1 cellular context compared by ENCODE assay signal in genomic region chr13:39036212-39036611, GRCh38.
TF ChIP-seq lines count a peak whose summit lies in the region.

No MANE protein-coding gene starts in this region.

TF ChIP-seq in endothelial cell of umbilical vein, 7 proteins besides CTCF, POLR2A, EP300 and RAD21 (continued from another document):
- TF ChIP-seq MAX (IDR thresholded peaks at IDR 0.05; ENCODE audit: insufficient read depth, insufficient read length) (no peak), FOS (IDR thresholded peaks at IDR 0.05; ENCODE audit: borderline replicate concordance, insufficient read depth, low read length) (no peak), EZH2 (IDR thresholded peaks at IDR 0.05; ENCODE audit: borderline replicate concordance, low read depth, low read length, severe bottlenecking) (no peak), GATA2 (IDR thresholded peaks at IDR 0.05; ENCODE audit: insufficient read depth, insufficient read length, low read depth, low read length) (no peak), MYC (IDR thresholded peaks at IDR 0.05; ENCODE audit: low read depth, low read length) (no peak)
